12 cellular contexts compared by ENCODE assay signal in the genomic region with DNA sequence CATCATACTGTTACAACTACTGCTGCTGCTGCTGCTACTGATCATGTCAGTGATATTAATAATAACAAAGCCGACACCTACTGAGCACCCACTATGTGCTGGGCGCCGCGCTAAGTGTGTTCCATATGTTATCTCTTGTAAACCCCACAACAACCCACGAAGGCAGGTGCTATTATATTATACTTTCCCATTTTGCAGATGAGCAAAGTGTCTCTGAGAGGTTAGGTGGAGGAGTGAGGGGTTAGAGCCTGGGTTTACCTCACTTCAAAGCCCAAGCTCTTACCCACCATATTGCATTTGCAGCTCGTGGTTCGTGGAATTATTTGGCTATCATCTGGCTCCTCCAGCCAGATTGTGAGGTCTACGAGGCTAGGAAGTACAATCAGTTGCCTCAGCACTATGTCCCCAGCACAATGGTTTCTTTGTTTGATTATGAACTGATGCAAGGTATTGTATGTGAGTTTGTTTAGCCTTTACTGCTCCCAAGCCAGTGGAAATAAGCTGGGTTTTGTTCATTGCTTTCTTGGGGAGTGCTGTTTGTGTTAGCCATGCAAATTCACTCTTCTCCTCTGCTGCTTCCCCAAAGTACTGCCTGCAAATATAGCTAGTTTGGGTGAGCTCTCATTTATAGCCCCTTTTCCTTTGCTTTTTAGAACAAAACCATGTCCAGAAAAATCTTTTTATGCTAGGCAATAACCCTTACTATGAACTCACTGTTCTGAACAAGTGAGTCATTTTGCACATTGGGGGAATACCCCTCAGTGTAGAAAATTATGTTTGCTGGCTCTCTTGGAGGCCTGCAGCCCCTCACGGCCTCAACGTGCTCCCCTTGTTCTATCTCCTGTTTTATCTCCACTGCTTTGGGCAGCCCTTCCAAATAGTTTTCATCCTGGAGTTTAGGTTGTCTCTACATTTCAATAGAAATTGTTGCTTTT. TPM values are rescaled to one million over a fixed set of nuclear protein-coding genes. Genes with fewer than 3 reads are reported as not detected.
DNase-seq lines count a peak whose midpoint lies in the region; ATAC-seq and TF ChIP-seq lines count a peak whose summit lies in the region.
"Had no signal": no experiment of that assay in that cellular context is flagged by ENCODE, and none has a peak within 500 bp of the region (broad histone marks: within the 10 kb centered on the region; RNA-seq: fewer than 3 reads in every experiment).

No MANE protein-coding gene starts in this region.

- H3K36me3 Mint-ChIP-seq in activated T-cell treated with anti-CD3 and anti-CD28 coated beads, Interleukin-2, amount 50 U/mL, for 72 hours (ENCODE audit: insufficient read depth in 2 of 2): no peaks in the 10 kb centered on the region
- H3K36me3 Mint-ChIP-seq in activated CD8-positive, alpha-beta T cell treated with anti-CD3 and anti-CD28 coated beads for 36 hours (ENCODE audit: low read depth): no peaks in the 10 kb centered on the region

- POLR2A ChIA-PET in activated CD8-positive, alpha-beta T cell treated with anti-CD3 and anti-CD28 coated beads for 36 hours (lab: Charles Lee): interaction anchor here (1.3 to 2.5 kb wide), 2 partner anchors 8 to 9 kb away, joined by 4 to 10 read pairs; no protein-coding TSS in a partner anchor

- intact Hi-C loops in activated CD8-positive, alpha-beta T cell treated with anti-CD3 and anti-CD28 coated beads for 36 hours (cut with micrococcal nuclease): no loop called here

- peak; percentile 78 to 87 for ATAC-seq in activated T-cell treated with anti-CD3 and anti-CD28 coated beads, Interleukin-2, amount 50 U/mL, for 72 hours (replicated peaks in 1 of 2)
- ATAC-seq in HG02981 (IDR thresholded peaks at IDR 0.05; ENCODE audit: unreplicated experiment): peak; percentile 45
- ATAC-seq in activated CD8-positive, alpha-beta T cell treated with anti-CD3 and anti-CD28 coated beads for 36 hours: peak; percentile 83
- ATAC-seq in stimulated activated naive CD8-positive, alpha-beta T cell treated with anti-CD3 and anti-CD28 coated beads, Interleukin-15, Interleukin-2, amounts not matched to agents 100 U/mL and 50 U/mL, for 24 hours: peak; percentile 70

- no peak overlapping the region for H3K27ac Mint-ChIP-seq in activated T-cell treated with anti-CD3 and anti-CD28 coated beads, Interleukin-2, amount 50 U/mL, for 72 hours
- H3K27ac Mint-ChIP-seq in activated CD8-positive, alpha-beta T cell treated with anti-CD3 and anti-CD28 coated beads for 36 hours: peak overlapping the region; percentile 50

- no peak overlapping the region for H3K4me3 Mint-ChIP-seq in activated T-cell treated with anti-CD3 and anti-CD28 coated beads, Interleukin-2, amount 50 U/mL, for 72 hours
- H3K4me3 Mint-ChIP-seq in activated CD8-positive, alpha-beta T cell treated with anti-CD3 and anti-CD28 coated beads for 36 hours: no peak overlapping the region

- no peak for TF ChIP-seq CTCF in activated CD8-positive, alpha-beta T cell treated with anti-CD3 and anti-CD28 coated beads for 36 hours (IDR thresholded peaks at IDR 0.05)

- H3K9me3 Mint-ChIP-seq in activated T-cell treated with anti-CD3 and anti-CD28 coated beads, Interleukin-2, amount 50 U/mL, for 72 hours: no peaks in the 10 kb centered on the region
- no peaks in the 10 kb centered on the region for H3K9me3 Mint-ChIP-seq in activated CD8-positive, alpha-beta T cell treated with anti-CD3 and anti-CD28 coated beads for 36 hours

- H3K27me3 Mint-ChIP-seq in activated T-cell treated with anti-CD3 and anti-CD28 coated beads, Interleukin-2, amount 50 U/mL, for 72 hours (ENCODE audit: low read depth): peaks cover 10% of the 10 kb centered on the region
- H3K27me3 Mint-ChIP-seq in activated CD8-positive, alpha-beta T cell treated with anti-CD3 and anti-CD28 coated beads for 36 hours: no peaks in the 10 kb centered on the region

- peaks cover 28% of the 10 kb centered on the region for H3K4me1 Mint-ChIP-seq in activated T-cell treated with anti-CD3 and anti-CD28 coated beads, Interleukin-2, amount 50 U/mL, for 72 hours (ENCODE audit: low read depth)
- H3K4me1 Mint-ChIP-seq in activated CD8-positive, alpha-beta T cell treated with anti-CD3 and anti-CD28 coated beads for 36 hours (ENCODE audit: low read depth): peaks cover 30% of the 10 kb centered on the region

- DNase-seq in activated T-cell treated with anti-CD3 and anti-CD28 coated beads, Interleukin-2, amount 50 U/mL, for 72 hours: no peak
- DNase-seq in activated T-cell treated with anti-CD3 and anti-CD28 coated beads, Interleukin-2, amount 50 U/mL, for 48 hours: no peak
- peak; percentile 32 for DNase-seq in activated CD8-positive, alpha-beta T cell treated with anti-CD3 and anti-CD28 coated beads for 36 hours
- no peak for DNase-seq in stimulated activated naive CD8-positive, alpha-beta T cell treated with anti-CD3 and anti-CD28 coated beads, Interleukin-15, Interleukin-2, amounts not matched to agents 100 U/mL and 50 U/mL, for 24 hours
- DNase-seq in stimulated activated CD4-positive, alpha-beta T cell treated with anti-CD3 and anti-CD28 coated beads, Interleukin-1b, Interleukin-23, amount 100 ng/mL, for 48 hours: no peak
- no peak for DNase-seq in activated gamma-delta T cell (lab: John Stamatoyannopoulos, UW)
- no peak for DNase-seq in UCSD-AML1 (lab: John Stamatoyannopoulos, UW; ENCODE audit: unreplicated experiment)
- DNase-seq: central memory CD4-positive, alpha-beta T cell; mesendoderm; MM.1S; stimulated activated CD4-positive, alpha-beta T cell treated with anti-CD3 and anti-CD28 coated beads, Interleukin-12 subunit alpha, Interleukin-12 subunit beta, amount 100 ng/mL, for 4 hours had no signal

- CTCF ChIA-PET in activated CD8-positive, alpha-beta T cell treated with anti-CD3 and anti-CD28 coated beads for 36 hours (lab: Charles Lee): interaction anchor here (1.2 to 5.4 kb wide), 5 partner anchors 10 to 843 kb away, joined by 3 to 40 read pairs (median 4); no protein-coding TSS in a partner anchor

RNA-seq across cellular contexts. Expression of a gene that starts 47.9 kb away (rescaled TPM):
- total RNA-seq in activated T-cell treated with anti-CD3 and anti-CD28 coated beads, Interleukin-2, amount 50 U/mL, for 72 hours: 10 to 100 TPM; 28.7 to 35.2 TPM
- total RNA-seq in activated CD8-positive, alpha-beta T cell treated with anti-CD3 and anti-CD28 coated beads for 36 hours: 10 to 100 TPM; 24.1 to 27.0 TPM

RNA-seq across cellular contexts. Expression of a gene that starts 48.2 kb away (rescaled TPM):
- 100 to 1,000 TPM in 1 of 2 donors, 10 to 100 TPM in 1; 96.2 to 121 TPM for total RNA-seq in activated T-cell treated with anti-CD3 and anti-CD28 coated beads, Interleukin-2, amount 50 U/mL, for 72 hours
- total RNA-seq in activated CD8-positive, alpha-beta T cell treated with anti-CD3 and anti-CD28 coated beads for 36 hours: 100 to 1,000 TPM; 140 to 149 TPM
